ENCODE assay signal across 8 cellular contexts in the genomic region with DNA sequence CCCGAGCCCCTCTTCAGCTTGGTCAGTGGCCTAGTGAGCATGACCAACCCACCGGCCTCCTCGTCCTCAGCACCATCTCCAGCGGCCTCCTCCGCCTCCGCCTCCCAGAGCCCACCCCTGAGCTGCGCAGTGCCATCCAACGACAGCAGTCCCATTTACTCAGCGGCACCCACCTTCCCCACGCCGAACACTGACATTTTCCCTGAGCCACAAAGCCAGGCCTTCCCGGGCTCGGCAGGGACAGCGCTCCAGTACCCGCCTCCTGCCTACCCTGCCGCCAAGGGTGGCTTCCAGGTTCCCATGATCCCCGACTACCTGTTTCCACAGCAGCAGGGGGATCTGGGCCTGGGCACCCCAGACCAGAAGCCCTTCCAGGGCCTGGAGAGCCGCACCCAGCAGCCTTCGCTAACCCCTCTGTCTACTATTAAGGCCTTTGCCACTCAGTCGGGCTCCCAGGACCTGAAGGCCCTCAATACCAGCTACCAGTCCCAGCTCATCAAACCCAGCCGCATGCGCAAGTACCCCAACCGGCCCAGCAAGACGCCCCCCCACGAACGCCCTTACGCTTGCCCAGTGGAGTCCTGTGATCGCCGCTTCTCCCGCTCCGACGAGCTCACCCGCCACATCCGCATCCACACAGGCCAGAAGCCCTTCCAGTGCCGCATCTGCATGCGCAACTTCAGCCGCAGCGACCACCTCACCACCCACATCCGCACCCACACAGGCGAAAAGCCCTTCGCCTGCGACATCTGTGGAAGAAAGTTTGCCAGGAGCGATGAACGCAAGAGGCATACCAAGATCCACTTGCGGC. TPM values are rescaled to one million over a fixed set of nuclear protein-coding genes. Genes with fewer than 3 reads are reported as not detected.
DNase-seq lines count a peak whose midpoint lies in the region; ATAC-seq and TF ChIP-seq lines count a peak whose summit lies in the region.

No MANE protein-coding gene starts in this region.

- TF ChIP-seq CTCF in GM13976 (IDR thresholded peaks at IDR 0.05; ENCODE audit: borderline replicate concordance, control extremely low read depth, extremely low read depth, insufficient read depth, missing control alignments): no peak

- peaks cover 29% of the 10 kb centered on the region for H3K36me3 Mint-ChIP-seq in activated CD4-positive, alpha-beta T cell treated with anti-CD3 and anti-CD28 coated beads for 36 hours (ENCODE audit: low read depth)

- ATAC-seq in activated CD4-positive, alpha-beta T cell treated with anti-CD3 and anti-CD28 coated beads for 36 hours: no peak
- ATAC-seq in HG02970 (IDR thresholded peaks at IDR 0.05; ENCODE audit: low FRiP score, unreplicated experiment): no peak

- POLR2A ChIA-PET in activated CD4-positive, alpha-beta T cell treated with anti-CD3 and anti-CD28 coated beads for 36 hours (lab: Charles Lee): interaction anchor here (0.6 to 1.4 kb wide), 4 partner anchors 14 to 464 kb away, joined by 3 to 11 read pairs (median 3); a partner anchor contains a TSS

- H3K9me3 Mint-ChIP-seq in activated CD4-positive, alpha-beta T cell treated with anti-CD3 and anti-CD28 coated beads for 36 hours (ENCODE audit: low read depth): no peaks in the 10 kb centered on the region

- H3K27me3 Mint-ChIP-seq in activated CD4-positive, alpha-beta T cell treated with anti-CD3 and anti-CD28 coated beads for 36 hours: no peaks in the 10 kb centered on the region

- peak overlapping the region; percentile 77 for H3K4me3 Mint-ChIP-seq in activated CD4-positive, alpha-beta T cell treated with anti-CD3 and anti-CD28 coated beads for 36 hours

- peak overlapping the region; percentile 53 for H3K27ac Mint-ChIP-seq in activated CD4-positive, alpha-beta T cell treated with anti-CD3 and anti-CD28 coated beads for 36 hours

- DNase-seq in EH (ENCODE audit: low read depth) (peak; percentile 30), fibroblast of peridontal ligament (ENCODE audit: extremely low read depth) (peak; percentile 61), posterior vena cava (ENCODE audit: low spot score) (peak; percentile 84), DMS153 treated with DMSO at 0.1 percent for 48 hours (lab: John Stamatoyannopoulos, UW; ENCODE audit: unreplicated experiment) (no peak), GM13976 (ENCODE audit: low spot score) (no peak), activated gamma-delta T cell (lab: John Stamatoyannopoulos, UW) (no peak)
- DNase-seq in activated CD4-positive, alpha-beta T cell treated with anti-CD3 and anti-CD28 coated beads for 36 hours: no peak

- intact Hi-C loops in activated CD4-positive, alpha-beta T cell treated with anti-CD3 and anti-CD28 coated beads for 36 hours (cut with DNase I, micrococcal nuclease): loop anchor here (10.0 kb wide), 3 partner anchors 728 to 1098 kb away; a partner anchor contains a TSS
- intact Hi-C loops in posterior vena cava (cut with DNase I): no loop called here

- in situ Hi-C loops in GM13976 (cut with MboI; ENCODE audit: low sequenced_read_pairs, unreplicated experiment): no loop called here

- CTCF ChIA-PET in activated CD4-positive, alpha-beta T cell treated with anti-CD3 and anti-CD28 coated beads for 36 hours (lab: Charles Lee): interaction anchor here (0.9 to 3.0 kb wide), 4 partner anchors 12 to 38 kb away, joined by 3 to 12 read pairs (median 4); no protein-coding TSS in a partner anchor

- H3K4me1 Mint-ChIP-seq in activated CD4-positive, alpha-beta T cell treated with anti-CD3 and anti-CD28 coated beads for 36 hours: peaks cover 28% of the 10 kb centered on the region

RNA-seq across cellular contexts. Expression of a gene that starts 1.8 kb away (rescaled TPM):
- total RNA-seq in activated CD4-positive, alpha-beta T cell treated with anti-CD3 and anti-CD28 coated beads for 36 hours: 10 to 100 TPM; 45.3 to 48.8 TPM
- total RNA-seq in posterior vena cava: 100 to 1,000 TPM; 115 to 412 TPM

RNA-seq across cellular contexts. Expression of a gene that starts 28.2 kb away (rescaled TPM):
- total RNA-seq in activated CD4-positive, alpha-beta T cell treated with anti-CD3 and anti-CD28 coated beads for 36 hours: 1 to 10 TPM; 4.0 to 5.6 TPM
- total RNA-seq in posterior vena cava: 10 to 100 TPM; 12.5 to 13.0 TPM

Comparison
In these comparisons a context has a peak if more than half of its experiments do, and no peak if none do; other contexts are left out.
1. DNase-seq: peak in EH (single experiment), fibroblast of peridontal ligament (single experiment) and posterior vena cava (single experiment); none in activated CD4-positive, alpha-beta T cell treated with anti-CD3 and anti-CD28 coated beads for 36 hours (single experiment), DMS153 treated with DMSO at 0.1 percent for 48 hours (single experiment), GM13976 (single experiment) and activated gamma-delta T cell (single experiment).
2. intact Hi-C loops: an anchor here in activated CD4-positive, alpha-beta T cell treated with anti-CD3 and anti-CD28 coated beads for 36 hours (10.0 kb wide); none called in posterior vena cava.